ENCODE assay signal across 33 cellular contexts in the genomic region with DNA sequence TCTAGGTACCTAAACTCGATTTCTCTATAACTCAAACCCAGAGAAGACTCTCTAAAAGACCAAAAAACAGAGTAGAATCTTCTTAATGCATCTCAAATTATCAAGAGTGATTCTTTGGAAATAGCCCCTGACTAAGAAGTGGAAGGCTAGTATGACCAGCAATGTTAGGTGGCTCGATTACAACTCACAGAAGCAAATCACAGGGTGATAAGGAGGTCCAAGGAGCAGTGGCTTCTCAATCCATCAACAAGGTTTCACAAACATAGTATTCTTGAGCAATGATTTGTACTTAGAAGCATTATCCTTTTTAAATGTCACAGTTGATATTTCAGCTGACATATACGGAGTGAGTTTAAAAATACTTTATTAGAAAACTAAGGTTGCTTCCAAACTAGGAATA.
"Had no signal": no experiment of that assay in that cellular context is flagged by ENCODE, and none has a peak within 500 bp of the region (broad histone marks: within the 10 kb centered on the region; RNA-seq: fewer than 3 reads in every experiment).

No MANE protein-coding gene starts in this region.

- H3K27ac ChIP-seq: adrenal gland, ascending aorta, cardiac muscle cell, VCaP had no signal

- H3K4me1 ChIP-seq: ascending aorta had no signal

- H3K36me3 ChIP-seq: adrenal gland, ascending aorta, cardiac muscle cell had no signal

- FAIRE-seq: bronchial epithelial cell, TTC549 had no signal

- ATAC-seq: activated CD8-positive, alpha-beta T cell treated with anti-CD3 and anti-CD28 coated beads for 36 hours; activated naive CD4-positive, alpha-beta T cell treated with anti-CD3 and anti-CD28 coated beads, Interleukin-2, amount 50 U/mL, for 72 hours; activated T-cell treated with anti-CD3 and anti-CD28 coated beads, Interleukin-2, amount 50 U/mL, for 4 hours; activated T-cell treated with anti-CD3 and anti-CD28 coated beads, Interleukin-2, amount 50 U/mL, for 72 hours; activated T-helper 17 cell treated with anti-CD3 and anti-CD28 coated beads, Interleukin-2, amount 50 U/mL, for 72 hours had no signal

- H3K9me3 ChIP-seq: adrenal gland, ascending aorta had no signal

- H3K27me3 ChIP-seq: adrenal gland, ascending aorta, cardiac muscle cell had no signal

- DNase-seq: activated B cell treated with CpG ODN at 0.5 μM for 24 hours; activated CD4-positive, alpha-beta memory T cell treated with anti-CD3 and anti-CD28 coated beads for 36 hours; activated CD4-positive, alpha-beta T cell treated with anti-CD3 and anti-CD28 coated beads for 4 hours; activated CD4-positive, alpha-beta T cell treated with anti-CD3 and anti-CD28 coated beads, Interleukin-2, amount 10 ng/mL, durations not matched to agents 24 days and 14 days; activated CD4-positive, alpha-beta T cell treated with anti-CD3 and anti-CD28 coated beads, Interleukin-2, amount 50 U/mL, for 1 hour; activated CD4-positive, alpha-beta T cell treated with anti-CD3 and anti-CD28 coated beads, Interleukin-2, amount 50 U/mL, for 4 hours; activated CD4-positive, CD25-positive, alpha-beta regulatory T cell treated with anti-CD3 and anti-CD28 coated beads, Interleukin-2, amount 50 U/mL, for 72 hours; activated CD8-positive, alpha-beta memory T cell treated with anti-CD3 and anti-CD28 coated beads, Interleukin-2, amount 50 U/mL, for 4 hours; activated CD8-positive, alpha-beta T cell treated with anti-CD3 and anti-CD28 coated beads for 36 hours; activated effector memory CD4-positive, alpha-beta T cell treated with anti-CD3 and anti-CD28 coated beads, Interleukin-2, amount 50 U/mL, for 16 hours; activated gamma-delta T cell treated with Interleukin-2 at 50 U/mL for 16 hours; activated naive CD4-positive, alpha-beta T cell; activated naive CD4-positive, alpha-beta T cell treated with anti-CD3 and anti-CD28 coated beads for 36 hours; activated naive CD4-positive, alpha-beta T cell treated with anti-CD3 and anti-CD28 coated beads, Interleukin-2, amount 50 U/mL, for 16 hours; activated naive CD8-positive, alpha-beta T cell treated with anti-CD3 and anti-CD28 coated beads for 36 hours; activated T-cell treated with anti-CD3 and anti-CD28 coated beads for 4 hours; activated T-cell treated with anti-CD3 and anti-CD28 coated beads, Interleukin-2, amount 50 U/mL, for 1 hour; activated T-cell treated with anti-CD3 and anti-CD28 coated beads, Interleukin-2, amount 50 U/mL, for 4 hours; activated T-cell treated with anti-CD3 and anti-CD28 coated beads, Interleukin-2, amount 50 U/mL, for 72 hours; adrenal gland; amygdala; anterior cingulate cortex; caudate nucleus; T-helper 1 cell; T-helper 2 cell; T-helper 9 cell had no signal

- H3K4me3 ChIP-seq: adrenal gland, ascending aorta, cardiac muscle cell had no signal
